8 cellular contexts compared by ENCODE assay signal in the genomic region with DNA sequence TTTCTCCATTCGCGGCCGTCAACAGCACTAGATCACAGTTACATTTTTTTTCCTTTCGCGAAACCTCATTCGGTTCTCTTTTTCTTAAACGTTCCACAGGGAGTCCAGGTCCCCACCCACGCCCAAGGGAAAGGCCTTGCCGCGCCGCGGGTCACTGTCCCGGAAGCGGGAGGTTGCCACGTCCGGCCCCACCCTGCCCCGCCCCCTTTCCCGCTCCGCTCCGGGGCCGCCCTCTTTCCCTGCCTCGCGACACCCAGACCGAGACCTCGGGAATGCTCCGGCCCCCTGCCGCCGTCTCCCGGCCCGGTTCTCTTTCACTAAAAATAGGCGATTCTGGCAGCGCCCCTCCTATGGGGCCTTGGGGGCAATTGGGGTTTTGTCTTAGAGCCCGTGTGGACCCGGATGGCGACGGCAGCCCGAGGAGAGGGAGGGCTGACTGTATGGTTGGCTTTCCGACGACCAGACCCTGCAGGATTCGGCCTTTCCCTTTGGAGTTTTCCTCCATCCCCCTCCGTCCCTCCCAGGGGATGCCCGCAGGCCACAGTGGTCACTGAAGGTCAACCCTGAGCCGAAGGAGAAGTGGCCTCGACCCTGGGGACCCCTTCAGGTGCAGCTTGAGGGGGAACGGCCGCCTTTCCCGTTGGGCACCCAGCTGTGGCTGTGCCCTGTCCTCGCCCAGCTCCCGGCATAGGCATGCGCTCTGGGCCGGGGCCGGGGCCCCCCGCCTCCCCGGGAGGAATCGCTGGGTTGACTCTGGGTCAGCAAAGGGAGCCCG. TPM values are rescaled to one million over a fixed set of nuclear protein-coding genes. Genes with fewer than 3 reads are reported as not detected.
DNase-seq lines count a peak whose midpoint lies in the region; ATAC-seq and TF ChIP-seq lines count a peak whose summit lies in the region.

No MANE protein-coding gene starts in this region.

- H3K27ac ChIP-seq in ACC112 (ENCODE audit: low read depth, low read length), result peak overlapping the region; percentile 93

- peaks cover 45% of the 10 kb centered on the region for H3K36me3 Mint-ChIP-seq in stimulated activated memory B cell treated with anti-CD40 and anti-IgM and Interleukin-4, amounts not matched to agents 10 μg/mL and 1 μg/mL and 100 μg/mL, for 72 hours

- H3K27ac Mint-ChIP-seq in stimulated activated memory B cell treated with anti-CD40 and anti-IgM and Interleukin-4, amounts not matched to agents 10 μg/mL and 1 μg/mL and 100 μg/mL, for 72 hours, result peak overlapping the region; percentile 100

- TF ChIP-seq CTCF in epithelial cell of proximal tubule (conservative IDR thresholded peaks at IDR 0.05; ENCODE audit: low read depth, low read length), result no peak

- peaks cover 26% of the 10 kb centered on the region; the same call in 1 of the 2 replicates for H3K36me3 ChIP-seq in ACC112 (ENCODE audit: insufficient read depth, low read length)

- H3K27me3 Mint-ChIP-seq in stimulated activated memory B cell treated with anti-CD40 and anti-IgM and Interleukin-4, amounts not matched to agents 10 μg/mL and 1 μg/mL and 100 μg/mL, for 72 hours, result no peaks in the 10 kb centered on the region

- no peaks in the 10 kb centered on the region for H3K27me3 ChIP-seq in ACC112 (ENCODE audit: insufficient read depth, low read length)

- no peaks in the 10 kb centered on the region for H3K9me3 Mint-ChIP-seq in stimulated activated memory B cell treated with anti-CD40 and anti-IgM and Interleukin-4, amounts not matched to agents 10 μg/mL and 1 μg/mL and 100 μg/mL, for 72 hours

- H3K4me3 ChIP-seq in ACC112 (ENCODE audit: low read depth, low read length), result peak overlapping the region; percentile 98
- H3K4me3 ChIP-seq in epithelial cell of proximal tubule (ENCODE audit: low read depth, low read length), result peak overlapping the region; percentile 88

- peak; percentile 37 for ATAC-seq in GM19397 (IDR thresholded peaks at IDR 0.05; ENCODE audit: unreplicated experiment)
- peak; percentile 69 for ATAC-seq in stimulated activated memory B cell treated with anti-CD40 and anti-IgM and Interleukin-4, amounts not matched to agents 10 μg/mL and 1 μg/mL and 100 μg/mL, for 72 hours

- H3K4me1 ChIP-seq in ACC112 (ENCODE audit: control insufficient read depth, insufficient read depth, low read length, unreplicated experiment), result peaks cover 32% of the 10 kb centered on the region

- H3K4me1 Mint-ChIP-seq in stimulated activated memory B cell treated with anti-CD40 and anti-IgM and Interleukin-4, amounts not matched to agents 10 μg/mL and 1 μg/mL and 100 μg/mL, for 72 hours, result peaks cover 85% of the 10 kb centered on the region

- H3K79me2 ChIP-seq in ACC112 (ENCODE audit: control insufficient read depth, insufficient read depth, low read length, unreplicated experiment), result peaks cover 84% of the 10 kb centered on the region

- peak overlapping the region; percentile 94 for H3K4me3 Mint-ChIP-seq in stimulated activated memory B cell treated with anti-CD40 and anti-IgM and Interleukin-4, amounts not matched to agents 10 μg/mL and 1 μg/mL and 100 μg/mL, for 72 hours

- DNase-seq in HT1080 (ENCODE audit: low read depth), result peak; percentile 79
- DNase-seq in activated CD8-positive, alpha-beta memory T cell treated with anti-CD3 and anti-CD28 coated beads for 4 hours (ENCODE audit: low read depth in 2 of 2), result peak; percentile 55 to 57
- DNase-seq in epithelial cell of proximal tubule (ENCODE audit: low read depth), result no peak
- DNase-seq in myocyte (ENCODE audit: low read depth), result peak; percentile 88
- DNase-seq in NCI-H2107 treated with DMSO at 0.1 percent for 48 hours (lab: John Stamatoyannopoulos, UW; ENCODE audit: unreplicated experiment), result no peak

- peak overlapping the region; percentile 95 for H2AFZ ChIP-seq in ACC112 (ENCODE audit: low read length, unreplicated experiment)

RNA-seq across cellular contexts. Expression of a gene that starts 2.8 kb away (rescaled TPM):
- 7,519 and 7,681 TPM in 2 replicates for total RNA-seq in HT1080 (2014; rRNA removed; shearing (Covaris generic))
- polyA plus RNA-seq in HT1080 (2015; cell fraction: cytosol; rRNA removed), result 5,041 and 5,226 TPM in 2 replicates
- 3,099 and 3,214 TPM in 2 replicates for polyA plus RNA-seq in HT1080 (2015; cell fraction: nucleus; rRNA removed)
- total RNA-seq in epithelial cell of proximal tubule (2,747 and 3,067 TPM in 2 replicates), myocyte (2,741 and 2,769 TPM in 2 replicates)
- polyA plus RNA-seq in myocyte (2012), result 2,253 TPM

RNA-seq across cellular contexts. Expression of a gene that starts 14.5 kb away (rescaled TPM):
- total RNA-seq in HT1080 (2014; rRNA removed; shearing (Covaris generic)), result 3.5 and 7.7 TPM in 2 replicates
- 6.8 and 7.8 TPM in 2 replicates for polyA plus RNA-seq in HT1080 (2015; cell fraction: cytosol; rRNA removed)
- polyA plus RNA-seq in HT1080 (2015; cell fraction: nucleus; rRNA removed), result 26.8 and 38.9 TPM in 2 replicates
- total RNA-seq in epithelial cell of proximal tubule (1.6 and 3.5 TPM in 2 replicates), myocyte (4.3 and 8.0 TPM in 2 replicates)
- 9.4 TPM for polyA plus RNA-seq in myocyte (2012)

RNA-seq across cellular contexts. Expression of a gene that starts 23.4 kb away (rescaled TPM):
- total RNA-seq in HT1080 (2014; rRNA removed; shearing (Covaris generic)), result 19.1 and 29.1 TPM in 2 replicates
- polyA plus RNA-seq in HT1080 (2015; cell fraction: cytosol; rRNA removed), result 16.6 and 18.4 TPM in 2 replicates
- polyA plus RNA-seq in HT1080 (2015; cell fraction: nucleus; rRNA removed), result 78.9 and 84.8 TPM in 2 replicates
- total RNA-seq in epithelial cell of proximal tubule (10.6 and 12.4 TPM in 2 replicates), myocyte (13.4 and 13.8 TPM in 2 replicates)
- polyA plus RNA-seq in myocyte (2012), result 37.3 TPM

RNA-seq across cellular contexts. Expression of a gene that starts 41.5 kb away (rescaled TPM):
- 12.6 and 15.4 TPM in 2 replicates for total RNA-seq in HT1080 (2014; rRNA removed; shearing (Covaris generic))
- 9.8 and 12.4 TPM in 2 replicates for polyA plus RNA-seq in HT1080 (2015; cell fraction: cytosol; rRNA removed)
- 7.8 and 9.8 TPM in 2 replicates for polyA plus RNA-seq in HT1080 (2015; cell fraction: nucleus; rRNA removed)
- 2.7 and 14.6 TPM in 2 replicates for total RNA-seq in epithelial cell of proximal tubule
- 8.9 and 18.8 TPM in 2 replicates for total RNA-seq in myocyte
- polyA plus RNA-seq in myocyte (2012), result 0.96 TPM

Comparison
In these comparisons a context has a peak if more than half of its experiments do, and no peak if none do; other contexts are left out.
1. DNase-seq: peak in HT1080 (single experiment), activated CD8-positive, alpha-beta memory T cell treated with anti-CD3 and anti-CD28 coated beads for 4 hours (2 of 2) and myocyte (single experiment); none in epithelial cell of proximal tubule (single experiment) and NCI-H2107 treated with DMSO at 0.1 percent for 48 hours (single experiment).